In genomic region chr3:172675371-172676193, GRCh38 we compare ENCODE assay signal across 10 cellular contexts. TPM values are rescaled to one million over a fixed set of nuclear protein-coding genes. Genes with fewer than 3 reads are reported as not detected.
A peak's percentile ranks its signal among the peaks of the same experiment; 100 is the strongest.
DNase-seq lines count a peak whose midpoint lies in the region; ATAC-seq and TF ChIP-seq lines count a peak whose summit lies in the region.
"Had no signal": no experiment of that assay in that cellular context is flagged by ENCODE, and none has a peak within 500 bp of the region (broad histone marks: within the 10 kb centered on the region; RNA-seq: fewer than 3 reads in every experiment).

No MANE protein-coding gene starts in this region.

- H3K9me3 ChIP-seq in body of pancreas: no peaks in the 10 kb centered on the region

- no peaks in the 10 kb centered on the region for H3K4me1 Mint-ChIP-seq in activated naive CD4-positive, alpha-beta T cell treated with anti-CD3 and anti-CD28 coated beads for 36 hours (ENCODE audit: low read depth)
- H3K4me1 Mint-ChIP-seq in activated naive CD8-positive, alpha-beta T cell treated with anti-CD3 and anti-CD28 coated beads for 36 hours: peaks cover 3% of the 10 kb centered on the region

- CTCF ChIA-PET in BJ (lab: Yijun Ruan, JAX): interaction anchor here (0.6 to 3.7 kb wide), 10 partner anchors 8 to 75 kb away, joined by 3 to 26 read pairs (median 4); partner anchors contain the start of gene ECT2
- CTCF ChIA-PET in activated naive CD4-positive, alpha-beta T cell treated with anti-CD3 and anti-CD28 coated beads for 36 hours (lab: Charles Lee): interaction anchor here (0.7 to 3.5 kb wide), 6 partner anchors 12 to 343 kb away, joined by 3 to 13 read pairs (median 5); partner anchors contain the start of gene NCEH1

- intact Hi-C loops in body of pancreas (cut with DNase I): no loop called here
- intact Hi-C loops in activated naive CD4-positive, alpha-beta T cell treated with anti-CD3 and anti-CD28 coated beads for 36 hours (cut with micrococcal nuclease): no loop called here

- no peaks in the 10 kb centered on the region for H3K27me3 Mint-ChIP-seq in activated naive CD4-positive, alpha-beta T cell treated with anti-CD3 and anti-CD28 coated beads for 36 hours (ENCODE audit: low read depth)
- H3K27me3 Mint-ChIP-seq in activated naive CD8-positive, alpha-beta T cell treated with anti-CD3 and anti-CD28 coated beads for 36 hours: no peaks in the 10 kb centered on the region
- H3K27me3 Mint-ChIP-seq: IgD-negative memory B cell; naive thymus-derived CD8-positive, alpha-beta T cell had no signal

- peak; percentile 67 for TF ChIP-seq CTCF in BJ (IDR thresholded peaks at IDR 0.05; ENCODE audit: insufficient read depth, low read depth, low read length)
- TF ChIP-seq CTCF in body of pancreas (IDR thresholded peaks at IDR 0.05): peak; percentile 38 to 78 (median 62)

- no peaks in the 10 kb centered on the region for H3K36me3 Mint-ChIP-seq in activated naive CD4-positive, alpha-beta T cell treated with anti-CD3 and anti-CD28 coated beads for 36 hours (ENCODE audit: low read depth)
- peaks cover 4% of the 10 kb centered on the region for H3K36me3 Mint-ChIP-seq in activated naive CD8-positive, alpha-beta T cell treated with anti-CD3 and anti-CD28 coated beads for 36 hours

- H3K36me3 ChIP-seq in BJ (ENCODE audit: control insufficient read depth, insufficient read depth, low read length) (no peaks in the 10 kb centered on the region), body of pancreas (replicated peaks in 1 of 2; ENCODE audit: insufficient read depth in 1 of 2, low read depth in 2 of 2) (no peaks in the 10 kb centered on the region)

- H3K4me1 ChIP-seq in body of pancreas: peaks cover 8% of the 10 kb centered on the region

- no peak overlapping the region for H3K4me3 Mint-ChIP-seq in activated naive CD4-positive, alpha-beta T cell treated with anti-CD3 and anti-CD28 coated beads for 36 hours
- H3K4me3 Mint-ChIP-seq in activated naive CD8-positive, alpha-beta T cell treated with anti-CD3 and anti-CD28 coated beads for 36 hours: no peak overlapping the region
- H3K4me3 Mint-ChIP-seq: IgD-negative memory B cell; naive thymus-derived CD8-positive, alpha-beta T cell had no signal

- POLR2A ChIA-PET in BJ (lab: Charles Lee): no interaction called here

- no peak overlapping the region for H3K4me3 ChIP-seq in BJ (ENCODE audit: low read depth, low read length)
- no peak overlapping the region for H3K4me3 ChIP-seq in body of pancreas

- WGBS in body of pancreas, 2 donors: 32 to 36% methylated on average over 7 of the region's 7 CpGs

- no peak overlapping the region for H3K27ac ChIP-seq in body of pancreas

- no peak overlapping the region for H3K27ac Mint-ChIP-seq in activated naive CD4-positive, alpha-beta T cell treated with anti-CD3 and anti-CD28 coated beads for 36 hours
- H3K27ac Mint-ChIP-seq in activated naive CD8-positive, alpha-beta T cell treated with anti-CD3 and anti-CD28 coated beads for 36 hours: no peak overlapping the region

- ATAC-seq in GM21529 (IDR thresholded peaks at IDR 0.05; ENCODE audit: unreplicated experiment) (peak; percentile 42), body of pancreas (no peak), left lobe of liver (peak; percentile 78), GM21390 (IDR thresholded peaks at IDR 0.05; ENCODE audit: unreplicated experiment) (no peak)
- ATAC-seq: naive thymus-derived CD8-positive, alpha-beta T cell had no signal

- DNase-seq in BJ (ENCODE audit: low read depth) (no peak), NCI-H446 (lab: John Stamatoyannopoulos, UW) (peak; percentile 76 to 79), body of pancreas (no peak), left lobe of liver (ENCODE audit: low spot score) (no peak)
- no peak for DNase-seq in activated naive CD4-positive, alpha-beta T cell treated with anti-CD3 and anti-CD28 coated beads for 36 hours
- no peak for DNase-seq in activated naive CD8-positive, alpha-beta T cell treated with anti-CD3 and anti-CD28 coated beads for 36 hours

- H3K27me3 ChIP-seq in BJ (ENCODE audit: control insufficient read depth, insufficient read depth, low read length) (no peaks in the 10 kb centered on the region), body of pancreas (no peaks in the 10 kb centered on the region)

- H3K9me3 Mint-ChIP-seq in activated naive CD4-positive, alpha-beta T cell treated with anti-CD3 and anti-CD28 coated beads for 36 hours: no peaks in the 10 kb centered on the region
- H3K9me3 Mint-ChIP-seq in activated naive CD8-positive, alpha-beta T cell treated with anti-CD3 and anti-CD28 coated beads for 36 hours: peaks cover 2% of the 10 kb centered on the region
- H3K9me3 Mint-ChIP-seq: IgD-negative memory B cell had no signal

- TF ChIP-seq POLR2A in body of pancreas (IDR thresholded peaks at IDR 0.05): no peak

RNA-seq across cellular contexts. Expression of gene NCEH1, which starts 35.3 kb away (rescaled TPM):
- 14.8 and 17.8 TPM in 2 replicates for polyA plus RNA-seq in BJ (2011; rRNA removed)
- polyA minus RNA-seq in BJ (2011; rRNA and poly(A)+ RNA removed): 15.3 and 19.2 TPM in 2 replicates
- total RNA-seq in body of pancreas (10 to 100 TPM in 1 of 2 donors, 1 to 10 TPM in 1; 6.9 to 10.1 TPM), left lobe of liver (1.9 TPM)
- total RNA-seq in activated naive CD4-positive, alpha-beta T cell treated with anti-CD3 and anti-CD28 coated beads for 36 hours: 1 to 10 TPM; 2.9 to 3.5 TPM
- 1 to 10 TPM; 6.4 to 6.7 TPM for total RNA-seq in activated naive CD8-positive, alpha-beta T cell treated with anti-CD3 and anti-CD28 coated beads for 36 hours

Comparison
In these comparisons a context has a peak if more than half of its experiments do, and no peak if none do; other contexts are left out.
1. DNase-seq: peak in NCI-H446 (2 of 2); none in BJ (single experiment), body of pancreas (0 of 4), left lobe of liver (single experiment), activated naive CD4-positive, alpha-beta T cell treated with anti-CD3 and anti-CD28 coated beads for 36 hours (single experiment) and activated naive CD8-positive, alpha-beta T cell treated with anti-CD3 and anti-CD28 coated beads for 36 hours (single experiment).
2. ATAC-seq: peak in GM21529 (single experiment) and left lobe of liver (single experiment); none in body of pancreas (single experiment) and GM21390 (single experiment).